In the genomic region with DNA sequence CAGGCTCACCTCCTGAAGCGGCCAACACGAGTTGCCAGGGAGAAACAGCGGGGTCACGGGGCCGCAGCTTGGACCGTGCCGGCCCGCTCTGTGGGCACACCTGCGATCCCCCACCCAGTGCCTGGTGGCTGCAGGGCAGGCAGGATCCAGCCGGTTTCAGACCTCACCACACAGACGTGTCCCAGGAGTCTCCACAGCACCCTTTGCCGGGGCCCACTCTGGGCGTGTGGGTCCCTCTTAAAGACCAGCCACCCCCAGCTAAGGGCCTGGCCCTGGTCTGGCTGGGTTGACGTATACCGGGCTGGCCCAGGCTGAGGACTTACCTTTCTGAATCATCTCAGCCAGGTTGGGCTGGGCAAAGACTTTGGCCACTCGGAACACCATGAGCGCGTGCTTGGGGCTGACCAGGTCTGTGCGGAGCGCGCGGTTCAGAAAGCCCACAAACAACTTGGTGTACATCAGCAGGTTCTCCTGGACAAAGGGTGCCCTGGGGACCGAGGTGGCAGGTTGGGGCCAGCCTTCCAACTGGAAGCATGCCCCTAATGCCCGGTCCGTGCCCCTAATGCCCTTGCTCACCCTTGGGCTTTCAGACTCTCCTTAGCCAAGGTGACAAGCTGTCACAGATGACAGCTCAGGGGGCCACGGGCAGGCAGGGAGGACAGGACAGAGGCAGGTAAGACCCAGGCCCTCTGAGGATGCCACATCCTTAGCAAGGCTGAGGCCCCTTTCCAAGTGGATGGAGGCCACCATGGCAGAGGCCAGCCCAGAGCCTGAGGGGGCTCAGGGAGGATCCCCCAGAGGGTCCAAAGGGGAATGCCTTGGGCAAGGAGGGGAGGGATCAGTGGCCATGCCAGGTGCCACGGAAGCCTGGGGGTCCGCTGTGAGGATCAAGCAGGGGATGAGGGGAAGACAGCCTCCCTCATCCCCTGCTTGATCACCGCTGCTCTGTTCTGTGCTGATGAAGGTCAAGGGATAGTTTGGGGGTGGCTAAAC, we compare ENCODE assay signal across 17 cellular contexts. TPM values are rescaled to one million over a fixed set of nuclear protein-coding genes. Genes with fewer than 3 reads are reported as not detected.
"Had no signal": no experiment of that assay in that cellular context is flagged by ENCODE, and none has a peak within 500 bp of the region (broad histone marks: within the 10 kb centered on the region; RNA-seq: fewer than 3 reads in every experiment).

No MANE protein-coding gene starts in this region.

- H3K4me1 Mint-ChIP-seq: neural crest cell had no signal

- H3K27me3 ChIP-seq: breast epithelium, esophagus muscularis mucosa, ovary had no signal

- H3K27ac ChIP-seq: breast epithelium, esophagus muscularis mucosa, ovary had no signal

- H3K9me3 Mint-ChIP-seq: activated naive CD8-positive, alpha-beta T cell treated with anti-CD3 and anti-CD28 coated beads, Interleukin-2, amount 10 ng/mL, durations not matched to agents 7 days and 5 days; neural crest cell; T-helper 1 cell treated with Interleukin-12 subunit alpha and Interleukin-12 subunit beta and Interleukin-4 antibody, amounts not matched to agents 30 μg/mL and 1 μg/mL, for 36 hours had no signal

- H3K4me3 Mint-ChIP-seq: activated naive CD8-positive, alpha-beta T cell treated with anti-CD3 and anti-CD28 coated beads, Interleukin-2, amount 10 ng/mL, durations not matched to agents 7 days and 5 days; neural crest cell; T-helper 1 cell treated with Interleukin-12 subunit alpha and Interleukin-12 subunit beta and Interleukin-4 antibody, amounts not matched to agents 30 μg/mL and 1 μg/mL, for 36 hours had no signal

- DNase-seq: activated CD4-positive, alpha-beta T cell treated with anti-CD3 and anti-CD28 coated beads, Interleukin-2, amount 50 U/mL, for 4 hours; activated effector memory CD4-positive, alpha-beta T cell treated with anti-CD3 and anti-CD28 coated beads, Interleukin-2, amount 50 U/mL, for 16 hours; activated T-cell treated with anti-CD3 and anti-CD28 coated beads, Interleukin-2, amount 50 U/mL, for 1 hour; stimulated activated naive CD4-positive, alpha-beta T cell had no signal

- H3K4me1 ChIP-seq: breast epithelium had no signal

- ATAC-seq: activated CD4-positive, CD25-positive, alpha-beta regulatory T cell treated with anti-CD3 and anti-CD28 coated beads, Interleukin-2, amount 50 U/mL, for 24 hours had no signal

- H3K27me3 Mint-ChIP-seq: activated naive CD8-positive, alpha-beta T cell treated with anti-CD3 and anti-CD28 coated beads, Interleukin-2, amount 10 ng/mL, durations not matched to agents 7 days and 5 days had no signal

- H3K27ac Mint-ChIP-seq: activated naive CD8-positive, alpha-beta T cell treated with anti-CD3 and anti-CD28 coated beads, Interleukin-2, amount 10 ng/mL, durations not matched to agents 7 days and 5 days; T-helper 1 cell treated with Interleukin-12 subunit alpha and Interleukin-12 subunit beta and Interleukin-4 antibody, amounts not matched to agents 30 μg/mL and 1 μg/mL, for 36 hours had no signal

- H3K4me3 ChIP-seq: breast epithelium, esophagus muscularis mucosa, ovary had no signal

RNA-seq across cellular contexts. Expression of gene CCDC74B, which starts 10.2 kb away (rescaled TPM):
- total RNA-seq: left lobe of liver had no signal

RNA-seq across cellular contexts. Expression of gene POTEF, which starts 26.0 kb away (rescaled TPM):
- total RNA-seq: activated naive CD8-positive, alpha-beta T cell treated with anti-CD3 and anti-CD28 coated beads, Interleukin-2, amount 10 ng/mL, durations not matched to agents 7 days and 5 days; esophagus muscularis mucosa; fibroblast of villous mesenchyme; left lobe of liver; temporal lobe; ureter had no signal
- polyA plus RNA-seq: aorta, small intestine had no signal

RNA-seq across cellular contexts. Expression of gene TUBA3E, which starts 43.2 kb away (rescaled TPM):
- total RNA-seq: activated naive CD8-positive, alpha-beta T cell treated with anti-CD3 and anti-CD28 coated beads, Interleukin-2, amount 10 ng/mL, durations not matched to agents 7 days and 5 days; aorta; breast epithelium; esophagus muscularis mucosa; fibroblast of villous mesenchyme; left lobe of liver; neural crest cell; temporal lobe; ureter had no signal
